In the genomic region with DNA sequence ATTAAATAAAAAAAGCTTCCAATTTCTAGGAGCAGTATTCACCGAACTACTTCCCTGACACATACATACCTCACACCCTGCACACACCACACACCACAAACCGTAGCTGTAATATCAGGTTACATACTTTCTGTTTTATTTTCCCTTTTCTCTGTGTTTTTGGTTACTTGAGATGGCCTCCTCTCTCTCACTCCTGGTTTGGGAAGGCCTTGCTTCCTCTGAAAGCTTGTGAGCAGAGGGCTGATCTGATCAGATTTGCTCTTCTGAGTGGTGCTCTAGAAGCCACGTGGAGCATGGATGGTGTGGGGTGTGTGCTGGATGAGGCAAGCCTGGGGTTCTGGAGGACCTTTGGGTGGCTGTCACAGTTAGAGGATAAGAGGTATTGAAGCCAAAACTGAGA, we compare ENCODE assay signal across 9 cellular contexts. TPM values are rescaled to one million over a fixed set of nuclear protein-coding genes. Genes with fewer than 3 reads are reported as not detected.
DNase-seq lines count a peak whose midpoint lies in the region; ATAC-seq and TF ChIP-seq lines count a peak whose summit lies in the region.
"Had no signal": no experiment of that assay in that cellular context is flagged by ENCODE, and none has a peak within 500 bp of the region (broad histone marks: within the 10 kb centered on the region; RNA-seq: fewer than 3 reads in every experiment).

No MANE protein-coding gene starts in this region.

- H3K9me2 ChIP-seq in PC-3 (replicated peaks; ENCODE audit: low read length), result no peaks in the 10 kb centered on the region

- H3K9ac ChIP-seq in PC-3 (ENCODE audit: low read length) (no peak overlapping the region), endodermal cell (ENCODE audit: extremely low read depth, low read length, poor library complexity, severe bottlenecking) (no peak overlapping the region)

- TF ChIP-seq CTCF in HFFc6 (IDR thresholded peaks at IDR 0.05) (no peak), PC-3 (conservative IDR thresholded peaks at IDR 0.05; ENCODE audit: low read depth, low read length) (no peak), mucosa of descending colon (IDR thresholded peaks at IDR 0.05) (no peak), endodermal cell (conservative IDR thresholded peaks at IDR 0.05) (no peak)

- DNase-seq in HFFc6 (peak; percentile 43), PC-3 (peak; percentile 28), mucosa of descending colon (no peak), NCI-H2107 (lab: John Stamatoyannopoulos, UW) (no peak), left lobe of liver (ENCODE audit: low spot score) (no peak), endodermal cell (no peak), NCI-H345 (lab: John Stamatoyannopoulos, UW) (no peak)
- DNase-seq: pancreas had no signal

- peaks cover 47% of the 10 kb centered on the region for H3K4me1 Mint-ChIP-seq in HFFc6 (ENCODE audit: low read depth)
- peaks cover 17% of the 10 kb centered on the region for H3K4me1 Mint-ChIP-seq in endodermal cell

- CTCF ChIA-PET in PC-3 (lab: Charles Lee), result no interaction called here

- 96 to 100% methylated on average over 2 to 3 of the region's 3 CpGs for WGBS in endodermal cell (ENCODE audit: insufficient coverage in 1 of 2, insufficient read length in 1 of 2), 2 experiments

- H2AFZ ChIP-seq in PC-3 (ENCODE audit: low read length), result no peak overlapping the region

- ATAC-seq in GM18867 (IDR thresholded peaks at IDR 0.05; ENCODE audit: unreplicated experiment) (peak; percentile 97), PC-3 (peak; percentile 66), mucosa of descending colon (peak; percentile 55), left lobe of liver (no peak)

- H3K27ac Mint-ChIP-seq in HFFc6 (peak overlapping the region; percentile 87), endodermal cell (no peak overlapping the region)

- no peaks in the 10 kb centered on the region for H3K9me3 Mint-ChIP-seq in HFFc6
- no peaks in the 10 kb centered on the region for H3K9me3 Mint-ChIP-seq in endodermal cell

- H3K9me3 ChIP-seq in PC-3 (ENCODE audit: low read length) (no peaks in the 10 kb centered on the region), mucosa of descending colon (no peaks in the 10 kb centered on the region), endodermal cell (ENCODE audit: control insufficient read depth, low read length) (no peaks in the 10 kb centered on the region)
- H3K9me3 ChIP-seq: pancreas had no signal

- H4K20me1 ChIP-seq in PC-3 (ENCODE audit: low read length), result no peaks in the 10 kb centered on the region

- peaks cover 43% of the 10 kb centered on the region for H3K36me3 Mint-ChIP-seq in HFFc6 (ENCODE audit: low read depth)
- H3K36me3 Mint-ChIP-seq in endodermal cell (ENCODE audit: low read depth), result peaks cover 21% of the 10 kb centered on the region

- H3K27me3 Mint-ChIP-seq in HFFc6 (ENCODE audit: insufficient read depth) (peaks cover 1% of the 10 kb centered on the region; the same call in 1 of the 2 replicates), endodermal cell (ENCODE audit: insufficient read depth) (peaks cover 12% of the 10 kb centered on the region)

- peak overlapping the region; percentile 28; the same call in 1 of the 2 replicates for H3K4me2 ChIP-seq in PC-3 (ENCODE audit: low read length)

- H3K27ac ChIP-seq in PC-3 (ENCODE audit: low read length) (no peak overlapping the region), endodermal cell (ENCODE audit: low read depth, low read length) (no peak overlapping the region)
- H3K27ac ChIP-seq: pancreas had no signal

- peaks cover 9% of the 10 kb centered on the region for H3K4me1 ChIP-seq in PC-3 (ENCODE audit: insufficient read depth, low read length)
- H3K4me1 ChIP-seq in mucosa of descending colon (ENCODE audit: low read depth), result no peaks in the 10 kb centered on the region
- peaks cover 8% of the 10 kb centered on the region for H3K4me1 ChIP-seq in endodermal cell (ENCODE audit: control insufficient read depth, insufficient read depth, low read length)

- no TSS peak for BruUV-seq in PC-3 (replicated peaks; lab: Mats Ljungman, UMichigan)

- peaks cover 29% of the 10 kb centered on the region for H3K79me2 ChIP-seq in PC-3 (ENCODE audit: low read length)

- H3K36me3 ChIP-seq in PC-3 (ENCODE audit: low read depth, low read length), result no peaks in the 10 kb centered on the region; the same call in 1 of the 2 replicates
- no peaks in the 10 kb centered on the region for H3K36me3 ChIP-seq in mucosa of descending colon (ENCODE audit: low read depth)
- H3K36me3 ChIP-seq in endodermal cell (ENCODE audit: control insufficient read depth, insufficient read depth, low read length), result peaks cover 18% of the 10 kb centered on the region
- H3K36me3 ChIP-seq: pancreas had no signal

- H3K27me3 ChIP-seq in PC-3 (ENCODE audit: low read length) (no peaks in the 10 kb centered on the region), endodermal cell (ENCODE audit: control insufficient read depth, insufficient read depth, low read length, poor library complexity, severe bottlenecking) (no peaks in the 10 kb centered on the region)
- H3K27me3 ChIP-seq: pancreas had no signal

- POLR2A ChIA-PET in PC-3 (lab: Charles Lee; ENCODE audit: unreplicated experiment), result no interaction called here

- H3K4me3 Mint-ChIP-seq in HFFc6 (peak overlapping the region; percentile 72), endodermal cell (no peak overlapping the region)

- intact Hi-C loops in PC-3 (cut with micrococcal nuclease), result no loop called here
- intact Hi-C loops in mucosa of descending colon (cut with DNase I, micrococcal nuclease), result no loop called here

- H3K4me3 ChIP-seq in PC-3 (ENCODE audit: low read length) (no peak overlapping the region), mucosa of descending colon (no peak overlapping the region), endodermal cell (ENCODE audit: low read length) (no peak overlapping the region)
- H3K4me3 ChIP-seq: pancreas had no signal

- no peaks in the 10 kb centered on the region for H3F3A ChIP-seq in PC-3 (ENCODE audit: low read length, unreplicated experiment)

RNA-seq across cellular contexts. Expression of a gene that starts 20.9 kb away (rescaled TPM):
- 100 to 1,000 TPM in 5 of 6 experiments, 10 to 100 TPM in 1; 99.6 to 116 (median 109) TPM for total RNA-seq in HFFc6 (2021; fragmentation: NEBNext Ultra II Directional; extraction: Animal tissue kit (Norgen Biotek cat#: 25700))
- total RNA-seq in PC-3 (2014; rRNA removed), result 49.0 and 58.3 TPM in 2 replicates
- 100 to 1,000 TPM in 1 of 3 donors, 10 to 100 TPM in 2; 88.9 to 107 (median 94.0) TPM for total RNA-seq in mucosa of descending colon
- total RNA-seq in left lobe of liver, result 29.2 TPM
- 10 to 100 TPM; 67.7 to 79.7 TPM for total RNA-seq in endodermal cell
- 40.1 TPM for polyA plus RNA-seq in endodermal cell (2013, experiment 1 of 2)
- 44.5 TPM for polyA plus RNA-seq in endodermal cell (2013, experiment 2 of 2)

Comparison
In these comparisons a context has a peak if more than half of its experiments do, and no peak if none do; other contexts are left out.
1. DNase-seq: peak in HFFc6 (single experiment) and PC-3 (single experiment); none in mucosa of descending colon (0 of 3), NCI-H2107 (single experiment), left lobe of liver (single experiment), endodermal cell (single experiment) and NCI-H345 (single experiment).